In genomic region chr19:19775891-19776205, GRCh38 we compare ENCODE assay signal across 8 cellular contexts. TPM values are rescaled to one million over a fixed set of nuclear protein-coding genes. Genes with fewer than 3 reads are reported as not detected.
DNase-seq lines count a peak whose midpoint lies in the region; ATAC-seq and TF ChIP-seq lines count a peak whose summit lies in the region.

No MANE protein-coding gene starts in this region.

- peak; percentile 33 for ATAC-seq in GM19395 (IDR thresholded peaks at IDR 0.05; ENCODE audit: unreplicated experiment)
- ATAC-seq in natural killer cell treated with Interleukin-12 subunit alpha and Interleukin-12 subunit beta and Interleukin-15 and Interleukin-18, amount 100 ng/mL, for 72 hours, result no peak
- no peak for ATAC-seq in GM18909 (IDR thresholded peaks at IDR 0.05; ENCODE audit: poor library complexity, unreplicated experiment)
- ATAC-seq in HG03432 (IDR thresholded peaks at IDR 0.05; ENCODE audit: unreplicated experiment), result no peak

- CTCF ChIA-PET in A673 (lab: Charles Lee), result no interaction called here

- H3K36me3 Mint-ChIP-seq in natural killer cell treated with Interleukin-12 subunit alpha and Interleukin-12 subunit beta and Interleukin-15 and Interleukin-18, amount 100 ng/mL, for 72 hours, result peaks cover 13% of the 10 kb centered on the region

- no peaks in the 10 kb centered on the region for H3K36me3 ChIP-seq in A673 (ENCODE audit: insufficient read depth, low read length, poor library complexity, severe bottlenecking)
- no peaks in the 10 kb centered on the region for H3K36me3 ChIP-seq in MM.1S (replicated peaks; ENCODE audit: insufficient read depth, low read length)
- no peaks in the 10 kb centered on the region for H3K36me3 ChIP-seq in colonic mucosa

- POLR2A ChIA-PET in A673 (lab: Charles Lee; ENCODE audit: low non-redundant PET), result no interaction called here

- no peaks in the 10 kb centered on the region for H4K20me1 ChIP-seq in MM.1S (ENCODE audit: insufficient read depth, low read length)

- peak overlapping the region; percentile 81 to 93 for H3K27ac Mint-ChIP-seq in natural killer cell treated with Interleukin-12 subunit alpha and Interleukin-12 subunit beta and Interleukin-15 and Interleukin-18, amount 100 ng/mL, for 72 hours

- H3K27me3 Mint-ChIP-seq in natural killer cell treated with Interleukin-12 subunit alpha and Interleukin-12 subunit beta and Interleukin-15 and Interleukin-18, amount 100 ng/mL, for 72 hours, result no peaks in the 10 kb centered on the region

- intact Hi-C loops in A673 (cut with micrococcal nuclease; ENCODE audit: unreplicated experiment) (no loop called here), colonic mucosa (cut with DNase I) (loop anchor here (5.0 kb wide), 1 partner anchor 44 kb away; the partner anchor contains the start of gene ZNF14)

- H3K79me2 ChIP-seq in MM.1S (ENCODE audit: low read length), result peaks cover 14% of the 10 kb centered on the region

- H3K4me3 ChIP-seq in A673 (ENCODE audit: low read depth, low read length, poor library complexity, severe bottlenecking) (peak overlapping the region; percentile 64), MM.1S (ENCODE audit: low read length) (peak overlapping the region; percentile 83), colonic mucosa (peak overlapping the region; percentile 51)

- H3K4me2 ChIP-seq in MM.1S (ENCODE audit: low read depth, low read length), result peak overlapping the region; percentile 85

- no peaks in the 10 kb centered on the region for H3K27me3 ChIP-seq in A673 (replicated peaks; ENCODE audit: insufficient read depth, low read depth, low read length, poor library complexity)
- no peaks in the 10 kb centered on the region for H3K27me3 ChIP-seq in MM.1S (replicated peaks; ENCODE audit: insufficient read depth, low read length)
- H3K27me3 ChIP-seq in colonic mucosa, result no peaks in the 10 kb centered on the region

- peaks cover 29 to 40% of the 10 kb centered on the region in 2 donors for H3K4me1 Mint-ChIP-seq in natural killer cell treated with Interleukin-12 subunit alpha and Interleukin-12 subunit beta and Interleukin-15 and Interleukin-18, amount 100 ng/mL, for 72 hours (ENCODE audit: low read depth in 2 of 2)

- H3K9me3 Mint-ChIP-seq in natural killer cell treated with Interleukin-12 subunit alpha and Interleukin-12 subunit beta and Interleukin-15 and Interleukin-18, amount 100 ng/mL, for 72 hours, result peaks cover 6% of the 10 kb centered on the region

- H3K9me3 ChIP-seq in A673 (ENCODE audit: low read depth, low read length, poor library complexity, severe bottlenecking) (peaks cover 5% of the 10 kb centered on the region), MM.1S (replicated peaks; ENCODE audit: insufficient read depth, low read length) (no peaks in the 10 kb centered on the region), colonic mucosa (no peaks in the 10 kb centered on the region)

- H2AFZ ChIP-seq in MM.1S (ENCODE audit: low read length), result peak overlapping the region; percentile 97

- H3K4me1 ChIP-seq in A673 (ENCODE audit: insufficient read depth, low read length, poor library complexity, severe bottlenecking), result peaks cover 8% of the 10 kb centered on the region
- H3K4me1 ChIP-seq in MM.1S (ENCODE audit: low read length), result no peaks in the 10 kb centered on the region; the same call in 1 of the 2 replicates
- H3K4me1 ChIP-seq in colonic mucosa, result peaks cover 9% of the 10 kb centered on the region

- BruUV-seq in A673 (replicated peaks; lab: Mats Ljungman, UMichigan), result no TSS peak

- H3F3A ChIP-seq in MM.1S (ENCODE audit: insufficient read depth, low read length), result no peaks in the 10 kb centered on the region

- H3K4me3 Mint-ChIP-seq in natural killer cell treated with Interleukin-12 subunit alpha and Interleukin-12 subunit beta and Interleukin-15 and Interleukin-18, amount 100 ng/mL, for 72 hours, result peak overlapping the region; percentile 96

- H3K9ac ChIP-seq in MM.1S (ENCODE audit: low read length), result peak overlapping the region; percentile 56; the same call in 1 of the 2 replicates
- H3K9ac ChIP-seq in colonic mucosa (ENCODE audit: low read depth in 2 of 2, low read length in 2 of 2), result peak overlapping the region; percentile 74 to 91

- TF ChIP-seq CTCF in A673 (conservative IDR thresholded peaks at IDR 0.05; ENCODE audit: low read depth, low read length) (no peak), MM.1S (IDR thresholded peaks at IDR 0.05; ENCODE audit: low read length) (no peak), colonic mucosa (IDR thresholded peaks at IDR 0.05) (no peak)

- DNase-seq in A673 (ENCODE audit: low spot score), result no peak
- peak; percentile 28 for DNase-seq in MM.1S
- no peak for DNase-seq in colonic mucosa
- DNase-seq in natural killer cell treated with Interleukin-12 subunit alpha and Interleukin-12 subunit beta and Interleukin-15 and Interleukin-18, amount 100 ng/mL, for 72 hours (ENCODE audit: low spot score), result no peak
- no peak for DNase-seq in cerebellar nuclear complex (lab: John Stamatoyannopoulos, UW)

- H3K27ac ChIP-seq in A673 (ENCODE audit: low read depth, low read length, poor library complexity, severe bottlenecking) (peak overlapping the region; percentile 53), MM.1S (ENCODE audit: low read length) (peak overlapping the region; percentile 7; the same call in 1 of the 2 replicates), colonic mucosa (peak overlapping the region; percentile 56)

- no peaks in the 10 kb centered on the region for H3K9me2 ChIP-seq in MM.1S (replicated peaks; ENCODE audit: insufficient read depth, low read length)

RNA-seq across cellular contexts. Expression of gene ZNF14, which starts 42.9 kb away (rescaled TPM):
- 4.6 and 5.8 TPM in 2 replicates for total RNA-seq in A673 (2021)
- 1 to 10 TPM; 2.6 to 4.8 TPM for total RNA-seq in colonic mucosa
- 1 to 10 TPM; 5.4 to 6.7 TPM for total RNA-seq in natural killer cell treated with Interleukin-12 subunit alpha and Interleukin-12 subunit beta and Interleukin-15 and Interleukin-18, amount 100 ng/mL, for 72 hours

RNA-seq across cellular contexts. Expression of gene ZNF506, which starts 45.7 kb away (rescaled TPM):
- total RNA-seq in A673 (2021), result 13.7 and 14.7 TPM in 2 replicates
- total RNA-seq in colonic mucosa, result 10 to 100 TPM; 15.3 to 18.7 TPM
- 10 to 100 TPM; 21.1 to 37.9 TPM for total RNA-seq in natural killer cell treated with Interleukin-12 subunit alpha and Interleukin-12 subunit beta and Interleukin-15 and Interleukin-18, amount 100 ng/mL, for 72 hours
